Comparison of ENCODE assay signal across 18 cellular contexts in genomic region chr1:21272540-21272939, GRCh38. TPM values are rescaled to one million over a fixed set of nuclear protein-coding genes. Genes with fewer than 3 reads are reported as not detected.
A peak's percentile ranks its signal among the peaks of the same experiment; 100 is the strongest.
DNase-seq lines count a peak whose midpoint lies in the region; ATAC-seq, FAIRE-seq and TF ChIP-seq lines count a peak whose summit lies in the region.
"Had no signal": no experiment of that assay in that cellular context is flagged by ENCODE, and none has a peak within 500 bp of the region (broad histone marks: within the 10 kb centered on the region; RNA-seq: fewer than 3 reads in every experiment).

No MANE protein-coding gene starts in this region.

- TF ChIP-seq POLR2A in HepG2 (IDR thresholded peaks at IDR 0.05; ENCODE audit: insufficient read depth in 1 of 2, low read depth in 2 of 2, low read length in 2 of 2) (no peak), right lobe of liver (IDR thresholded peaks at IDR 0.05) (no peak)

- no peak overlapping the region for H2AFZ ChIP-seq in HepG2 (ENCODE audit: low read length)

- no peak overlapping the region for H3K4me3 Mint-ChIP-seq in activated CD4-positive, alpha-beta memory T cell treated with anti-CD3 and anti-CD28 coated beads for 36 hours
- no peak overlapping the region for H3K4me3 Mint-ChIP-seq in activated CD4-positive, alpha-beta memory T cell treated with anti-CD3 and anti-CD28 coated beads, Interleukin-2, amount 10 ng/mL, durations not matched to agents 7 days and 5 days
- H3K4me3 Mint-ChIP-seq in activated naive CD8-positive, alpha-beta T cell treated with anti-CD3 and anti-CD28 coated beads, Interleukin-2, amount 50 U/mL, for 24 hours, result no peak overlapping the region
- H3K4me3 Mint-ChIP-seq in stimulated activated effector memory CD8-positive, alpha-beta T cell treated with anti-CD3 and anti-CD28 coated beads, Interleukin-12 subunit alpha, Interleukin-12 subunit beta, amount 100 ng/mL, for 72 hours, result no peak overlapping the region

- no peaks in the 10 kb centered on the region for H3K9me3 ChIP-seq in HepG2 (ENCODE audit: low read length)
- no peaks in the 10 kb centered on the region for H3K9me3 ChIP-seq in right lobe of liver

- no peak for TF ChIP-seq RAD21 in HepG2 (CRISPR knock-in tag; IDR thresholded peaks at IDR 0.05)

- TF ChIP-seq CTCF in HepG2 (CRISPR knock-in tag; IDR thresholded peaks at IDR 0.05), result no peak
- TF ChIP-seq CTCF in right lobe of liver (IDR thresholded peaks at IDR 0.05), result no peak

- no peaks in the 10 kb centered on the region for H4K20me1 ChIP-seq in HepG2 (ENCODE audit: insufficient read depth, low read length)

- H3K36me3 Mint-ChIP-seq in activated CD4-positive, alpha-beta memory T cell treated with anti-CD3 and anti-CD28 coated beads for 36 hours, result peaks cover 66% of the 10 kb centered on the region
- H3K36me3 Mint-ChIP-seq in activated CD4-positive, alpha-beta memory T cell treated with anti-CD3 and anti-CD28 coated beads, Interleukin-2, amount 10 ng/mL, durations not matched to agents 7 days and 5 days (ENCODE audit: low read depth), result peaks cover 68% of the 10 kb centered on the region
- H3K36me3 Mint-ChIP-seq in activated naive CD8-positive, alpha-beta T cell treated with anti-CD3 and anti-CD28 coated beads, Interleukin-2, amount 50 U/mL, for 24 hours (ENCODE audit: low read depth), result peaks cover 64% of the 10 kb centered on the region
- H3K36me3 Mint-ChIP-seq in stimulated activated effector memory CD8-positive, alpha-beta T cell treated with anti-CD3 and anti-CD28 coated beads, Interleukin-12 subunit alpha, Interleukin-12 subunit beta, amount 100 ng/mL, for 72 hours, result peaks cover 95% of the 10 kb centered on the region

- peaks cover 30% of the 10 kb centered on the region for H3K4me1 Mint-ChIP-seq in activated CD4-positive, alpha-beta memory T cell treated with anti-CD3 and anti-CD28 coated beads for 36 hours (ENCODE audit: low read depth)
- H3K4me1 Mint-ChIP-seq in activated CD4-positive, alpha-beta memory T cell treated with anti-CD3 and anti-CD28 coated beads, Interleukin-2, amount 10 ng/mL, durations not matched to agents 7 days and 5 days, result peaks cover 25% of the 10 kb centered on the region
- H3K4me1 Mint-ChIP-seq in activated naive CD8-positive, alpha-beta T cell treated with anti-CD3 and anti-CD28 coated beads, Interleukin-2, amount 50 U/mL, for 24 hours, result peaks cover 35% of the 10 kb centered on the region
- peaks cover 31% of the 10 kb centered on the region for H3K4me1 Mint-ChIP-seq in stimulated activated effector memory CD8-positive, alpha-beta T cell treated with anti-CD3 and anti-CD28 coated beads, Interleukin-12 subunit alpha, Interleukin-12 subunit beta, amount 100 ng/mL, for 72 hours

- H3K27me3 Mint-ChIP-seq in activated CD4-positive, alpha-beta memory T cell treated with anti-CD3 and anti-CD28 coated beads for 36 hours, result no peaks in the 10 kb centered on the region
- H3K27me3 Mint-ChIP-seq in activated CD4-positive, alpha-beta memory T cell treated with anti-CD3 and anti-CD28 coated beads, Interleukin-2, amount 10 ng/mL, durations not matched to agents 7 days and 5 days, result no peaks in the 10 kb centered on the region
- H3K27me3 Mint-ChIP-seq in activated naive CD8-positive, alpha-beta T cell treated with anti-CD3 and anti-CD28 coated beads, Interleukin-2, amount 50 U/mL, for 24 hours, result no peaks in the 10 kb centered on the region

- FAIRE-seq in HepG2 (lab: Jason Lieb, UNC), result no peak
- FAIRE-seq: GM12892, H1, K562, RCC 7860 had no signal

- CTCF ChIA-PET in activated CD4-positive, alpha-beta memory T cell treated with anti-CD3 and anti-CD28 coated beads for 36 hours (lab: Charles Lee), result interaction anchor here (2.4 to 6.9 kb wide), 7 partner anchors 14 to 96 kb away, joined by 6 to 261 read pairs (median 53); partner anchors contain the start of gene ECE1
- CTCF ChIA-PET in activated CD4-positive, alpha-beta memory T cell treated with anti-CD3 and anti-CD28 coated beads, Interleukin-2, amount 10 ng/mL, durations not matched to agents 7 days and 5 days (lab: Charles Lee), result interaction anchor here (1.4 to 7.6 kb wide), 3 partner anchors 17 to 55 kb away, joined by 5 to 115 read pairs (median 114); partner anchors contain the start of gene ECE1
- CTCF ChIA-PET in HepG2 (lab: Yijun Ruan, JAX; ENCODE audit: low intra/inter-chr PET ratio, low total read pairs), result no interaction called here

- 100% methylated on average over 6 of the region's 8 CpGs for WGBS in HepG2 (ENCODE audit: low lambda C conversion rate)
- 83% methylated on average over 1 of the region's 8 CpGs for WGBS in right lobe of liver (ENCODE audit: insufficient coverage, low coverage, low lambda C conversion rate, missing lambda C conversion rate)

- no peak overlapping the region for H3K9ac ChIP-seq in HepG2 (ENCODE audit: insufficient read depth, low read depth, low read length)

- H3K79me2 ChIP-seq in HepG2 (ENCODE audit: insufficient read depth, low read length), result no peaks in the 10 kb centered on the region

- H3K27me3 ChIP-seq in HepG2 (ENCODE audit: control insufficient read depth in 1 of 2, insufficient read depth in 2 of 2, low read length in 2 of 2), result no peaks in the 10 kb centered on the region
- H3K27me3 ChIP-seq in right lobe of liver, result no peaks in the 10 kb centered on the region

- H3K27ac Mint-ChIP-seq in activated CD4-positive, alpha-beta memory T cell treated with anti-CD3 and anti-CD28 coated beads for 36 hours, result peak overlapping the region; percentile 45
- H3K27ac Mint-ChIP-seq in activated CD4-positive, alpha-beta memory T cell treated with anti-CD3 and anti-CD28 coated beads, Interleukin-2, amount 10 ng/mL, durations not matched to agents 7 days and 5 days, result no peak overlapping the region
- peak overlapping the region; percentile 63 for H3K27ac Mint-ChIP-seq in activated naive CD8-positive, alpha-beta T cell treated with anti-CD3 and anti-CD28 coated beads, Interleukin-2, amount 50 U/mL, for 24 hours
- H3K27ac Mint-ChIP-seq in stimulated activated effector memory CD8-positive, alpha-beta T cell treated with anti-CD3 and anti-CD28 coated beads, Interleukin-12 subunit alpha, Interleukin-12 subunit beta, amount 100 ng/mL, for 72 hours, result no peak overlapping the region

- peaks cover 2 to 3% of the 10 kb centered on the region in 2 experiments; a peak in 2 of 5 replicates for H3K36me3 ChIP-seq in HepG2 (replicated peaks in 1 of 2; ENCODE audit: control insufficient read depth in 1 of 2, insufficient read depth in 2 of 2, low read length in 2 of 2)
- peaks cover 0 to 23% (median 0%) of the 10 kb centered on the region in 4 donors for H3K36me3 ChIP-seq in right lobe of liver

- no TSS peak for BruUV-seq in HepG2 (replicated peaks; lab: Mats Ljungman, UMichigan)

- H3K27ac ChIP-seq in HepG2 (ENCODE audit: extremely low read length, insufficient read depth, low read length), result no peak overlapping the region
- peak overlapping the region in 1 of 3 donors; percentile 19 for H3K27ac ChIP-seq in right lobe of liver
- H3K27ac ChIP-seq: C4-2B had no signal

- ATAC-seq in HepG2, result no peak
- ATAC-seq in right lobe of liver, result no peak
- ATAC-seq in activated naive CD8-positive, alpha-beta T cell treated with anti-CD3 and anti-CD28 coated beads, Interleukin-2, amount 50 U/mL, for 24 hours, result no peak
- ATAC-seq in stimulated activated effector memory CD8-positive, alpha-beta T cell treated with anti-CD3 and anti-CD28 coated beads, Interleukin-12 subunit alpha, Interleukin-12 subunit beta, amount 100 ng/mL, for 72 hours, result no peak
- ATAC-seq: K562 had no signal

- intact Hi-C loops in activated CD4-positive, alpha-beta memory T cell treated with anti-CD3 and anti-CD28 coated beads for 36 hours (cut with micrococcal nuclease), result no loop called here
- intact Hi-C loops in HepG2 (cut with micrococcal nuclease; ENCODE audit: unreplicated experiment), result no loop called here
- intact Hi-C loops in right lobe of liver (cut with DNase I), result no loop called here

- H3K4me2 ChIP-seq in HepG2 (ENCODE audit: low read depth, low read length), result no peak overlapping the region

- H3K4me1 ChIP-seq in HepG2 (ENCODE audit: insufficient read depth, low read length), result peaks cover 84% of the 10 kb centered on the region
- peaks cover 0 to 54% (median 20%) of the 10 kb centered on the region in 4 donors for H3K4me1 ChIP-seq in right lobe of liver

- H3K4me3 ChIP-seq in HepG2 (replicated peaks in 1 of 3; ENCODE audit: insufficient read depth in 1 of 3, low read depth in 2 of 3, low read length in 3 of 3), result no peak overlapping the region
- no peak overlapping the region for H3K4me3 ChIP-seq in right lobe of liver
- H3K4me3 ChIP-seq: K562 had no signal

- TF ChIP-seq EP300 in HepG2 (IDR thresholded peaks at IDR 0.05; ENCODE audit: low read depth in 2 of 2, low read length in 2 of 2) (no peak), HepG2 (CRISPR knock-in tag; IDR thresholded peaks at IDR 0.05; ENCODE audit: borderline replicate concordance) (no peak)

- in situ Hi-C loops in HepG2 (cut with HindIII; ENCODE audit: extremely low pct_ligation_motif_present, low pct_unique_long_range_greater_than_20kb), result no loop called here

- POLR2A ChIA-PET in activated CD4-positive, alpha-beta memory T cell treated with anti-CD3 and anti-CD28 coated beads for 36 hours (lab: Charles Lee), result no interaction called here
- POLR2A ChIA-PET in activated CD4-positive, alpha-beta memory T cell treated with anti-CD3 and anti-CD28 coated beads, Interleukin-2, amount 10 ng/mL, durations not matched to agents 7 days and 5 days (lab: Charles Lee), result interaction anchor here (0.7 to 1.5 kb wide), 3 partner anchors 21 to 73 kb away, joined by 3 to 4 read pairs (median 4); no protein-coding TSS in a partner anchor
- POLR2A ChIA-PET in HepG2 (lab: Yijun Ruan, JAX), result interaction anchor here (1.6 kb wide), 1 partner anchor 73 kb away, joined by 4 read pairs; no protein-coding TSS in a partner anchor

- DNase-seq in activated CD4-positive, alpha-beta memory T cell treated with anti-CD3 and anti-CD28 coated beads for 36 hours, result no peak
- DNase-seq in activated CD4-positive, alpha-beta memory T cell treated with anti-CD3 and anti-CD28 coated beads, Interleukin-2, amount 10 ng/mL, durations not matched to agents 7 days and 5 days, result no peak
- DNase-seq in HepG2 (ENCODE audit: low spot score) (no peak), right lobe of liver (no peak), nucleus accumbens (lab: John Stamatoyannopoulos, UW) (no peak)
- no peak for DNase-seq in activated naive CD8-positive, alpha-beta T cell treated with anti-CD3 and anti-CD28 coated beads, Interleukin-2, amount 50 U/mL, for 24 hours
- no peak for DNase-seq in stimulated activated effector memory CD8-positive, alpha-beta T cell treated with anti-CD3 and anti-CD28 coated beads, Interleukin-12 subunit alpha, Interleukin-12 subunit beta, amount 100 ng/mL, for 72 hours (ENCODE audit: low spot score in 2 of 2)
- DNase-seq: COR-L47, DMS153, NCI-H1436 treated with DMSO at 0.1 percent for 48 hours, NCI-H2081 treated with DMSO at 0.1 percent for 48 hours, NCI-H524, Right ventricle myocardium superior had no signal

- no peaks in the 10 kb centered on the region for H3K9me3 Mint-ChIP-seq in activated CD4-positive, alpha-beta memory T cell treated with anti-CD3 and anti-CD28 coated beads for 36 hours
- H3K9me3 Mint-ChIP-seq in activated CD4-positive, alpha-beta memory T cell treated with anti-CD3 and anti-CD28 coated beads, Interleukin-2, amount 10 ng/mL, durations not matched to agents 7 days and 5 days, result no peaks in the 10 kb centered on the region
- no peaks in the 10 kb centered on the region for H3K9me3 Mint-ChIP-seq in activated naive CD8-positive, alpha-beta T cell treated with anti-CD3 and anti-CD28 coated beads, Interleukin-2, amount 50 U/mL, for 24 hours
- H3K9me3 Mint-ChIP-seq in stimulated activated effector memory CD8-positive, alpha-beta T cell treated with anti-CD3 and anti-CD28 coated beads, Interleukin-12 subunit alpha, Interleukin-12 subunit beta, amount 100 ng/mL, for 72 hours, result no peaks in the 10 kb centered on the region

RNA-seq across cellular contexts. Expression of gene ECE1, which starts 17.7 kb away (rescaled TPM):
- 100 to 1,000 TPM; 137 to 144 TPM for total RNA-seq in activated CD4-positive, alpha-beta memory T cell treated with anti-CD3 and anti-CD28 coated beads for 36 hours
- total RNA-seq in activated CD4-positive, alpha-beta memory T cell treated with anti-CD3 and anti-CD28 coated beads, Interleukin-2, amount 10 ng/mL, durations not matched to agents 7 days and 5 days, result 10 to 100 TPM; 85.3 to 87.9 TPM
- total RNA-seq in HepG2 (2016; rRNA removed; fragmentation: Illumina TruSeq; extraction: Trizol) (11.1 and 21.2 TPM in 2 replicates), right lobe of liver (10 to 100 TPM; 39.7 to 61.3 (median 43.8) TPM)
- total RNA-seq in HepG2 (2016; cell fraction: cytosol; rRNA removed; fragmentation: Illumina TruSeq; extraction: Trizol; ENCODE audit: low read depth), result 3.1 and 4.6 TPM in 2 replicates
- 8.0 and 21.1 TPM in 2 replicates for total RNA-seq in HepG2 (2016; cell fraction: insoluble cytoplasmic fraction; rRNA removed; fragmentation: Illumina TruSeq; extraction: Trizol)
- 5.2 and 6.6 TPM in 2 replicates for total RNA-seq in HepG2 (2016; cell fraction: membrane; rRNA removed; fragmentation: Illumina TruSeq; extraction: Trizol)
- 18.9 and 25.8 TPM in 2 replicates for total RNA-seq in HepG2 (2016; cell fraction: nucleus; rRNA removed; fragmentation: Illumina TruSeq; extraction: Trizol)
- 13.5 and 17.0 TPM in 2 replicates for polyA plus RNA-seq in HepG2 (2011; rRNA removed)
- polyA plus RNA-seq in HepG2 (2011; cell fraction: cytosol; rRNA removed), result 7.9 and 8.8 TPM in 2 replicates
- polyA plus RNA-seq in HepG2 (2011; cell fraction: nucleus; rRNA removed), result 20.3 and 20.8 TPM in 2 replicates
- 23.5 and 24.3 TPM in 2 replicates for polyA plus RNA-seq in HepG2 (2012)
- polyA plus RNA-seq in HepG2 (2016; cell fraction: cytosol; fragmentation: Illumina TruSeq; extraction: Trizol; ENCODE audit: low read depth), result 1.8 TPM in 2 replicates
- polyA plus RNA-seq in HepG2 (2016; cell fraction: insoluble cytoplasmic fraction; fragmentation: Illumina TruSeq; extraction: Trizol; ENCODE audit: low read depth), result 8.3 and 10.9 TPM in 2 replicates
- polyA plus RNA-seq in HepG2 (2016; cell fraction: membrane; fragmentation: Illumina TruSeq; extraction: Trizol; ENCODE audit: low read depth), result 2.8 and 3.4 TPM in 2 replicates
- 36.4 and 38.3 TPM in 2 replicates for polyA plus RNA-seq in HepG2 (2016; cell fraction: nucleus; fragmentation: Illumina TruSeq; extraction: Trizol; ENCODE audit: insufficient read depth, low read depth)
- 34.0 and 41.6 TPM in 2 replicates for polyA minus RNA-seq in HepG2 (2011; rRNA and poly(A)+ RNA removed; ENCODE audit: low replicate concordance)
- 9.9 and 11.8 TPM in 2 replicates for polyA minus RNA-seq in HepG2 (2011; cell fraction: cytosol; rRNA and poly(A)+ RNA removed)
- polyA minus RNA-seq in HepG2 (2011; cell fraction: nucleus; rRNA and poly(A)+ RNA removed), result 11.3 and 11.4 TPM in 2 replicates

Comparison
In these comparisons a context has a peak if more than half of its experiments do, and no peak if none do; other contexts are left out.
1. H3K27ac Mint-ChIP-seq: peak in activated CD4-positive, alpha-beta memory T cell treated with anti-CD3 and anti-CD28 coated beads for 36 hours (single experiment) and activated naive CD8-positive, alpha-beta T cell treated with anti-CD3 and anti-CD28 coated beads, Interleukin-2, amount 50 U/mL, for 24 hours (single experiment); none in activated CD4-positive, alpha-beta memory T cell treated with anti-CD3 and anti-CD28 coated beads, Interleukin-2, amount 10 ng/mL, durations not matched to agents 7 days and 5 days (single experiment) and stimulated activated effector memory CD8-positive, alpha-beta T cell treated with anti-CD3 and anti-CD28 coated beads, Interleukin-12 subunit alpha, Interleukin-12 subunit beta, amount 100 ng/mL, for 72 hours (single experiment).